ENCODE assay signal across 8 cellular contexts in the genomic region with DNA sequence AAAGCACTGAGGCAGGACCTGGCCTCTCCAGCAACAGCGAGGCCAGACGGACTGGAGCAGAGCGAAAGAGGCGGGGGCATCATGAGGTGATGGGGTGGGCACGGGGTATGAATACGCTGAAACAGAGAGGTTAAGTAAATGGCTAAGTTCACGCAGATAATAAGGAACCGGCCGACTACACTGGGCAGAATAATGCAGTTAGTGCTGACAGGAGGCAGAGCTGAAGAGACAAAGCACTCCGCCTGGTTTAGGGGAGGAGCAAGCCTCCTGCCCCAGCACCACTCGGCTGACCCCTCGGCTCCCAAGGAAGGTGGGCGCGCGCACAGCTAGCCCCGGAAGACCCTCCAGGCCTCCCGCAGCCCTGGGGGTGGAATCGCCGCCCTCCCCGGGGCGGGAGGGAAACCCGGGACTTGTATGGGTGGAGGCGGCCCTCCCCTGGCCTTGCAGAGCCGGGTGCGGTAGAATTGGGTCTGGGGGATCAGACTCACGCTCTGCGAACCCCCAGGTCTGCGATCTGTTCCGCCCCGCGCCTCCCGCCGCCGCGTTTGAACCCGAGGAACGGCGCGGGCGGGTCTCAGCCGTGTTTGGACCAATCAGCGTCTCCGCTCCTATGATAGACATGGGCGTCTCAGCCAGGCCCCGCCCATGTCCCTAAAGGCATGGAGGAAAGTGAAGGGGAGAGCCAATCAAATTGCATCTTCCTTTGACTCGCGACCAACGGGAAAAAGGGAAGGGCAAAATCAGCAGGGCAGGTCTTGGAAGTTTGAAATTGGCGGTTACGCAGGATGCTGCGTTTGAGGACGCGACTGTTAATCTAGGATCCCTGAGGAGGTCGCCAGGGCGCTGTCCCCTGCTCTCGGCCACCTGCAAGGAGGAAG. TPM values are rescaled to one million over a fixed set of nuclear protein-coding genes. Genes with fewer than 3 reads are reported as not detected.
DNase-seq lines count a peak whose midpoint lies in the region; ATAC-seq and TF ChIP-seq lines count a peak whose summit lies in the region.

A gene with protein sequence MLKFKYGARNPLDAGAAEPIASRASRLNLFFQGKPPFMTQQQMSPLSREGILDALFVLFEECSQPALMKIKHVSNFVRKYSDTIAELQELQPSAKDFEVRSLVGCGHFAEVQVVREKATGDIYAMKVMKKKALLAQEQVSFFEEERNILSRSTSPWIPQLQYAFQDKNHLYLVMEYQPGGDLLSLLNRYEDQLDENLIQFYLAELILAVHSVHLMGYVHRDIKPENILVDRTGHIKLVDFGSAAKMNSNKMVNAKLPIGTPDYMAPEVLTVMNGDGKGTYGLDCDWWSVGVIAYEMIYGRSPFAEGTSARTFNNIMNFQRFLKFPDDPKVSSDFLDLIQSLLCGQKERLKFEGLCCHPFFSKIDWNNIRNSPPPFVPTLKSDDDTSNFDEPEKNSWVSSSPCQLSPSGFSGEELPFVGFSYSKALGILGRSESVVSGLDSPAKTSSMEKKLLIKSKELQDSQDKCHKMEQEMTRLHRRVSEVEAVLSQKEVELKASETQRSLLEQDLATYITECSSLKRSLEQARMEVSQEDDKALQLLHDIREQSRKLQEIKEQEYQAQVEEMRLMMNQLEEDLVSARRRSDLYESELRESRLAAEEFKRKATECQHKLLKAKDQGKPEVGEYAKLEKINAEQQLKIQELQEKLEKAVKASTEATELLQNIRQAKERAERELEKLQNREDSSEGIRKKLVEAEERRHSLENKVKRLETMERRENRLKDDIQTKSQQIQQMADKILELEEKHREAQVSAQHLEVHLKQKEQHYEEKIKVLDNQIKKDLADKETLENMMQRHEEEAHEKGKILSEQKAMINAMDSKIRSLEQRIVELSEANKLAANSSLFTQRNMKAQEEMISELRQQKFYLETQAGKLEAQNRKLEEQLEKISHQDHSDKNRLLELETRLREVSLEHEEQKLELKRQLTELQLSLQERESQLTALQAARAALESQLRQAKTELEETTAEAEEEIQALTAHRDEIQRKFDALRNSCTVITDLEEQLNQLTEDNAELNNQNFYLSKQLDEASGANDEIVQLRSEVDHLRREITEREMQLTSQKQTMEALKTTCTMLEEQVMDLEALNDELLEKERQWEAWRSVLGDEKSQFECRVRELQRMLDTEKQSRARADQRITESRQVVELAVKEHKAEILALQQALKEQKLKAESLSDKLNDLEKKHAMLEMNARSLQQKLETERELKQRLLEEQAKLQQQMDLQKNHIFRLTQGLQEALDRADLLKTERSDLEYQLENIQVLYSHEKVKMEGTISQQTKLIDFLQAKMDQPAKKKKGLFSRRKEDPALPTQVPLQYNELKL (N-terminal part only) (minus strand): TSS at position 560 of the 878 bp plus-strand sequence. CDS start 1,152 bp downstream, outside the sequence.

- peak within 1 kb of the TSS; percentile 27 for H3K27ac ChIP-seq in osteoblast (ENCODE audit: low read depth, low read length)
- H3K27ac ChIP-seq in thymus (ENCODE audit: low read depth): no peak within 1 kb of the TSS

- under 1% methylated on average over 56 of the region's 56 CpGs for WGBS in thymus

- no peaks in the 10 kb centered on the region for H3K9me3 Mint-ChIP-seq in activated naive CD4-positive, alpha-beta T cell treated with anti-CD3 and anti-CD28 coated beads, Interleukin-2, amount 50 U/mL, for 24 hours
- H3K9me3 Mint-ChIP-seq in glutamatergic neuron (ENCODE audit: unreplicated experiment): peaks cover 3% of the 10 kb centered on the region

- peak within 1 kb of the TSS; percentile 85 for H3K4me3 Mint-ChIP-seq in activated naive CD4-positive, alpha-beta T cell treated with anti-CD3 and anti-CD28 coated beads, Interleukin-2, amount 50 U/mL, for 24 hours
- H3K4me3 Mint-ChIP-seq in glutamatergic neuron (ENCODE audit: unreplicated experiment): peak within 1 kb of the TSS; percentile 92

- peaks cover 16% of the 10 kb centered on the region for H3K4me1 Mint-ChIP-seq in activated naive CD4-positive, alpha-beta T cell treated with anti-CD3 and anti-CD28 coated beads, Interleukin-2, amount 50 U/mL, for 24 hours
- H3K4me1 Mint-ChIP-seq in glutamatergic neuron (ENCODE audit: low read depth, unreplicated experiment): no peaks in the 10 kb centered on the region

- DNase-seq in NCI-H1105 (lab: John Stamatoyannopoulos, UW) (peak; percentile 97), SKM-1 (lab: John Stamatoyannopoulos, UW; ENCODE audit: unreplicated experiment) (peak; percentile 65), glutamatergic neuron (peak; percentile 92), osteoblast (ENCODE audit: insufficient read length, low spot score, missing footprints) (peak; percentile 97)

- TF ChIP-seq CTCF in glutamatergic neuron (IDR thresholded peaks at IDR 0.05; ENCODE audit: partially characterized antibody, unreplicated experiment) (no peak), osteoblast (IDR thresholded peaks at IDR 0.05; ENCODE audit: extremely low read depth, low read depth, low read length) (no peak)

- peak within 1 kb of the TSS; percentile 6 for H3K27ac Mint-ChIP-seq in activated naive CD4-positive, alpha-beta T cell treated with anti-CD3 and anti-CD28 coated beads, Interleukin-2, amount 50 U/mL, for 24 hours
- peak within 1 kb of the TSS; percentile 73 for H3K27ac Mint-ChIP-seq in glutamatergic neuron (ENCODE audit: unreplicated experiment)

- peak within 1 kb of the TSS; percentile 92 for H3K4me2 ChIP-seq in osteoblast (ENCODE audit: insufficient read depth, low read length)

- peak within 1 kb of the TSS; percentile 95 for H2AFZ ChIP-seq in osteoblast (ENCODE audit: low read length)

- H3K27me3 Mint-ChIP-seq in activated naive CD4-positive, alpha-beta T cell treated with anti-CD3 and anti-CD28 coated beads, Interleukin-2, amount 50 U/mL, for 24 hours: no peaks in the 10 kb centered on the region
- H3K27me3 Mint-ChIP-seq in glutamatergic neuron (ENCODE audit: unreplicated experiment): peaks cover 4% of the 10 kb centered on the region

- TF ChIP-seq POLR2A in GM10847 (IDR thresholded peaks at IDR 0.05; ENCODE audit: extremely low read depth, insufficient read length): peak; percentile 39

- H3K4me3 ChIP-seq in osteoblast (ENCODE audit: insufficient read depth, low read length): peak within 1 kb of the TSS; percentile 93
- H3K4me3 ChIP-seq in thymus (ENCODE audit: low read length): peak within 1 kb of the TSS; percentile 68

- H3K9me3 ChIP-seq in osteoblast (ENCODE audit: low read depth, low read length): no peaks in the 10 kb centered on the region
- no peaks in the 10 kb centered on the region for H3K9me3 ChIP-seq in thymus (ENCODE audit: control insufficient read depth)

- H3K27me3 ChIP-seq in osteoblast (ENCODE audit: insufficient read depth, low read length): no peaks in the 10 kb centered on the region
- H3K27me3 ChIP-seq in thymus (ENCODE audit: control insufficient read depth, insufficient read depth): no peaks in the 10 kb centered on the region

- H3K79me2 ChIP-seq in osteoblast (ENCODE audit: insufficient read depth, low read length): peaks cover 19% of the 10 kb centered on the region

- no peaks in the 10 kb centered on the region for H3K36me3 Mint-ChIP-seq in activated naive CD4-positive, alpha-beta T cell treated with anti-CD3 and anti-CD28 coated beads, Interleukin-2, amount 50 U/mL, for 24 hours
- H3K36me3 Mint-ChIP-seq in glutamatergic neuron (ENCODE audit: unreplicated experiment): no peaks in the 10 kb centered on the region

- peak; percentile 99 for ATAC-seq in HG02642 (IDR thresholded peaks at IDR 0.05; ENCODE audit: poor library complexity, unreplicated experiment)

- H3K4me1 ChIP-seq in osteoblast (ENCODE audit: insufficient read depth, low read length): peaks cover 9% of the 10 kb centered on the region
- peaks cover 9% of the 10 kb centered on the region for H3K4me1 ChIP-seq in thymus (ENCODE audit: control insufficient read depth, insufficient read depth, low read length)

- H4K20me1 ChIP-seq in osteoblast (ENCODE audit: insufficient read depth, low read length): no peaks in the 10 kb centered on the region

- H3K36me3 ChIP-seq in osteoblast (ENCODE audit: insufficient read depth, low read length) (peaks cover 5% of the 10 kb centered on the region), thymus (ENCODE audit: control insufficient read depth, insufficient read depth) (peaks cover 4% of the 10 kb centered on the region)

RNA-seq across cellular contexts. Expression of the gene that starts here (rescaled TPM):
- total RNA-seq in glutamatergic neuron (ENCODE audit: unreplicated experiment) (20.8 TPM), osteoblast (8.8 and 10.1 TPM in 2 replicates)
- 2.6 TPM for polyA plus RNA-seq in thymus
